ENCODE assay signal across 1 cellular context in the genomic region with DNA sequence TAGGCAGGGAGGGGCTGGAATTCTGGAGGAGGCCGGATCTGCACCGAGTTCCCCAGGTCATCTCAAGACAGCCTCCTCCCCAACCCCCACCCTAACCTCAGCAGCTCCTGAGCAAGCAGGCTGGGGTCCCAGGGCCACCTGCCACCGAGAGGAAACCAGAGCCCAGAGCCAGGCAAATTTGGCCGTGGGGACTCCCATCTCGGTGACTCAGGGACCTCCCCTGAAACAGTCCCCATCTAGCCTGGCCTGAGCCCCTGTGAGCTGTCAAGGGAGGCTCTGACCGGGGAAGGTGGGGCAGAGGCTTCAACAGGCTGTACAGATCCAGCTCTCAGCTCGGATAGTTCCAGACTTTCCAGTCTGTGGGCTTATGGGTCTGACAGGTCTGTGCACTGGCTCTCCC.
TF ChIP-seq lines count a peak whose summit lies in the region.

No MANE protein-coding gene starts in this region.

TF ChIP-seq in HepG2, 621 proteins besides CTCF, POLR2A, EP300 and RAD21 (continued from another document):
- TF ChIP-seq, protein P1, sequence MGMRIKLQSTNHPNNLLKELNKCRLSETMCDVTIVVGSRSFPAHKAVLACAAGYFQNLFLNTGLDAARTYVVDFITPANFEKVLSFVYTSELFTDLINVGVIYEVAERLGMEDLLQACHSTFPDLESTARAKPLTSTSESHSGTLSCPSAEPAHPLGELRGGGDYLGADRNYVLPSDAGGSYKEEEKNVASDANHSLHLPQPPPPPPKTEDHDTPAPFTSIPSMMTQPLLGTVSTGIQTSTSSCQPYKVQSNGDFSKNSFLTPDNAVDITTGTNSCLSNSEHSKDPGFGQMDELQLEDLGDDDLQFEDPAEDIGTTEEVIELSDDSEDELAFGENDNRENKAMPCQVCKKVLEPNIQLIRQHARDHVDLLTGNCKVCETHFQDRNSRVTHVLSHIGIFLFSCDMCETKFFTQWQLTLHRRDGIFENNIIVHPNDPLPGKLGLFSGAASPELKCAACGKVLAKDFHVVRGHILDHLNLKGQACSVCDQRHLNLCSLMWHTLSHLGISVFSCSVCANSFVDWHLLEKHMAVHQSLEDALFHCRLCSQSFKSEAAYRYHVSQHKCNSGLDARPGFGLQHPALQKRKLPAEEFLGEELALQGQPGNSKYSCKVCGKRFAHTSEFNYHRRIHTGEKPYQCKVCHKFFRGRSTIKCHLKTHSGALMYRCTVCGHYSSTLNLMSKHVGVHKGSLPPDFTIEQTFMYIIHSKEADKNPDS (CRISPR knock-in tag; IDR thresholded peaks at IDR 0.05), result no peak
- TF ChIP-seq THYN1 (CRISPR knock-in tag; IDR thresholded peaks at IDR 0.05; ENCODE audit: borderline replicate concordance, low read depth), result no peak
- TF ChIP-seq ZFY (CRISPR knock-in tag; IDR thresholded peaks at IDR 0.05), result no peak
- TF ChIP-seq FOXM1 (CRISPR knock-in tag; IDR thresholded peaks at IDR 0.05), result no peak
- TF ChIP-seq ZNF616 (CRISPR knock-in tag; IDR thresholded peaks at IDR 0.05; ENCODE audit: low read depth), result no peak
- TF ChIP-seq, protein P2, sequence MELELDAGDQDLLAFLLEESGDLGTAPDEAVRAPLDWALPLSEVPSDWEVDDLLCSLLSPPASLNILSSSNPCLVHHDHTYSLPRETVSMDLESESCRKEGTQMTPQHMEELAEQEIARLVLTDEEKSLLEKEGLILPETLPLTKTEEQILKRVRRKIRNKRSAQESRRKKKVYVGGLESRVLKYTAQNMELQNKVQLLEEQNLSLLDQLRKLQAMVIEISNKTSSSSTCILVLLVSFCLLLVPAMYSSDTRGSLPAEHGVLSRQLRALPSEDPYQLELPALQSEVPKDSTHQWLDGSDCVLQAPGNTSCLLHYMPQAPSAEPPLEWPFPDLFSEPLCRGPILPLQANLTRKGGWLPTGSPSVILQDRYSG (CRISPR knock-in tag; IDR thresholded peaks at IDR 0.05), result no peak
- TF ChIP-seq ARNTL (CRISPR knock-in tag; IDR thresholded peaks at IDR 0.05), result no peak
- TF ChIP-seq ZNF724P (CRISPR knock-in tag; IDR thresholded peaks at IDR 0.05; ENCODE audit: borderline replicate concordance), result no peak
- TF ChIP-seq, protein P3, sequence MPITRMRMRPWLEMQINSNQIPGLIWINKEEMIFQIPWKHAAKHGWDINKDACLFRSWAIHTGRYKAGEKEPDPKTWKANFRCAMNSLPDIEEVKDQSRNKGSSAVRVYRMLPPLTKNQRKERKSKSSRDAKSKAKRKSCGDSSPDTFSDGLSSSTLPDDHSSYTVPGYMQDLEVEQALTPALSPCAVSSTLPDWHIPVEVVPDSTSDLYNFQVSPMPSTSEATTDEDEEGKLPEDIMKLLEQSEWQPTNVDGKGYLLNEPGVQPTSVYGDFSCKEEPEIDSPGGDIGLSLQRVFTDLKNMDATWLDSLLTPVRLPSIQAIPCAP (CRISPR knock-in tag; IDR thresholded peaks at IDR 0.05; ENCODE audit: low read depth), result no peak
- TF ChIP-seq ZNF101 (CRISPR knock-in tag; IDR thresholded peaks at IDR 0.05; ENCODE audit: borderline replicate concordance, low read depth), result no peak
- TF ChIP-seq ZBTB7B (CRISPR knock-in tag; IDR thresholded peaks at IDR 0.05), result no peak
- no peak for TF ChIP-seq AHR (CRISPR knock-in tag; IDR thresholded peaks at IDR 0.05)
- TF ChIP-seq MED8 (CRISPR knock-in tag; IDR thresholded peaks at IDR 0.05; ENCODE audit: insufficient replicate concordance), result no peak
- TF ChIP-seq, protein P4, sequence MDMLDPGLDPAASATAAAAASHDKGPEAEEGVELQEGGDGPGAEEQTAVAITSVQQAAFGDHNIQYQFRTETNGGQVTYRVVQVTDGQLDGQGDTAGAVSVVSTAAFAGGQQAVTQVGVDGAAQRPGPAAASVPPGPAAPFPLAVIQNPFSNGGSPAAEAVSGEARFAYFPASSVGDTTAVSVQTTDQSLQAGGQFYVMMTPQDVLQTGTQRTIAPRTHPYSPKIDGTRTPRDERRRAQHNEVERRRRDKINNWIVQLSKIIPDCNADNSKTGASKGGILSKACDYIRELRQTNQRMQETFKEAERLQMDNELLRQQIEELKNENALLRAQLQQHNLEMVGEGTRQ (IDR thresholded peaks at IDR 0.05; ENCODE audit: low read depth, low read length), result no peak
- TF ChIP-seq, protein P4 (CRISPR knock-in tag; IDR thresholded peaks at IDR 0.05; ENCODE audit: borderline replicate concordance), result no peak
